Comparison of ENCODE assay signal across 24 cellular contexts in the genomic region with DNA sequence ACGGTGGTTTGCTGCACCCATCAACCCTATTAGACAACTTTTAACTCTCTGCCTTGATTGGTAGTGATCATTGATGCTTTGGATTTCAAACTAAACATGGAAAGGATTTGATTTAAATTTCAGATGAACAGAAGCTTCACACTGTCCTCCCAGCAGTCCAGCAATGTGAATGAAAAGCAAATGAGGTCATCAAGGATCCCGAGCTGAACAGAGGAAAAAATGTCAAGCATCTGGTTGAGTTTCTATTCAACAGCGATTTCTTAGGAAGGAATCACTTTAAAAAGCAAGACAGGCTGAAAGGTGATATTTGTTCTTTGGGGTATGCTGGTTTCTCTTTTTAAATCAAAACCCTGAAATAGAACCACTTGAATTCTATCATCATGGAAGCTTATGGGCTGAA. TPM values are rescaled to one million over a fixed set of nuclear protein-coding genes. Genes with fewer than 3 reads are reported as not detected.
DNase-seq lines count a peak whose midpoint lies in the region; ATAC-seq, FAIRE-seq and TF ChIP-seq lines count a peak whose summit lies in the region.
"Had no signal": no experiment of that assay in that cellular context is flagged by ENCODE, and none has a peak within 500 bp of the region (broad histone marks: within the 10 kb centered on the region; RNA-seq: fewer than 3 reads in every experiment).

No MANE protein-coding gene starts in this region.

- no peak for TF ChIP-seq CTCF in fibroblast of pulmonary artery (IDR thresholded peaks at IDR 0.05; ENCODE audit: low read length, missing control alignments)

- no peak overlapping the region for H3K27ac ChIP-seq in right cardiac atrium (ENCODE audit: low read length)
- H3K27ac ChIP-seq: BLaER1 treated with 17β-estradiol and CSF1 and Interleukin-3, amounts not matched to agents 10 nM and 100 nM; prostate gland; upper lobe of left lung had no signal

- no peak for ATAC-seq in right cardiac atrium
- ATAC-seq: effector memory CD8-positive, alpha-beta T cell; natural killer cell treated with Interleukin-12 subunit alpha and Interleukin-12 subunit beta and Interleukin-15 and Interleukin-18, amount 100 ng/mL, for 72 hours had no signal

- intact Hi-C loops in right cardiac atrium (cut with DNase I), result no loop called here

- DNase-seq in GM19239 (ENCODE audit: insufficient read length, low spot score) (no peak), amniotic epithelial cell (ENCODE audit: low read depth) (peak; percentile 29), fibroblast of pulmonary artery (ENCODE audit: low read depth) (peak; percentile 13), renal cortical epithelial cell (ENCODE audit: low read depth) (peak; percentile 7), right cardiac atrium (no peak), iPS-NIHi11 (ENCODE audit: low spot score) (no peak), SK-N-DZ (ENCODE audit: low spot score) (no peak), NCI-H1694 (lab: John Stamatoyannopoulos, UW) (no peak)
- DNase-seq: activated CD4-positive, alpha-beta T cell treated with anti-CD3 and anti-CD28 coated beads, Interleukin-2, amount 50 U/mL, for 1 hour; activated effector memory CD4-positive, alpha-beta T cell treated with anti-CD3 and anti-CD28 coated beads, Interleukin-2, amount 50 U/mL, for 16 hours; cerebellar nuclear complex; effector memory CD8-positive, alpha-beta T cell; KBM-7; MV-4-11; NCI-H187 treated with DMSO at 0.1 percent for 48 hours; NCI-H510A treated with DMSO at 0.1 percent for 48 hours; RPMI8226; stimulated activated CD4-positive, alpha-beta T cell treated with anti-CD3 and anti-CD28 coated beads, Interleukin-4, amount 100 ng/mL, for 24 hours; upper lobe of left lung had no signal

- 46% methylated on average over 3 of the region's 3 CpGs for WGBS in right cardiac atrium

- FAIRE-seq in GM19239 (lab: Jason Lieb, UNC), result peak; percentile 63
- FAIRE-seq: TTC549 had no signal

- H3K27me3 ChIP-seq in right cardiac atrium (ENCODE audit: control insufficient read depth, insufficient read depth), result no peaks in the 10 kb centered on the region
- H3K27me3 ChIP-seq: BLaER1 treated with 17β-estradiol and CSF1 and Interleukin-3, amounts not matched to agents 10 nM and 100 nM; upper lobe of left lung had no signal

- H3K4me1 ChIP-seq in right cardiac atrium (ENCODE audit: control insufficient read depth, insufficient read depth, low read length), result no peaks in the 10 kb centered on the region
- H3K4me1 ChIP-seq: prostate gland, upper lobe of left lung had no signal

- H3K9me3 ChIP-seq in right cardiac atrium (ENCODE audit: control insufficient read depth, low read length), result no peaks in the 10 kb centered on the region
- H3K9me3 ChIP-seq: prostate gland, upper lobe of left lung had no signal

- H3K4me3 ChIP-seq in fibroblast of pulmonary artery (replicated peaks; ENCODE audit: low read depth, low read length) (no peak overlapping the region), right cardiac atrium (ENCODE audit: low read length) (no peak overlapping the region)
- H3K4me3 ChIP-seq: BLaER1 treated with 17β-estradiol and CSF1 and Interleukin-3, amounts not matched to agents 10 nM and 100 nM; prostate gland; upper lobe of left lung had no signal

RNA-seq across cellular contexts. Expression of gene SAMD3, which starts 10.6 kb away (rescaled TPM):
- total RNA-seq in renal cortical epithelial cell, result not detected in 2 replicates
- total RNA-seq in right cardiac atrium, result 1 to 10 TPM in 2 of 4 donors, under 1 TPM in 1, not detected in 1; 0.84 to 1.6 (median 1.2) TPM
- polyA plus RNA-seq in right cardiac atrium, result 0.11 TPM
- polyA plus RNA-seq in SK-N-DZ (2014; cell fraction: cytosol; rRNA removed), result not detected in 2 replicates
- not detected in 2 replicates for polyA plus RNA-seq in SK-N-DZ (2014; cell fraction: nucleus; rRNA removed)
- total RNA-seq: G401 had no signal

Comparison
In these comparisons a context has a peak if more than half of its experiments do, and no peak if none do; other contexts are left out.
1. DNase-seq: peak in amniotic epithelial cell (single experiment), fibroblast of pulmonary artery (single experiment) and renal cortical epithelial cell (single experiment); none in GM19239 (single experiment), right cardiac atrium (0 of 3), iPS-NIHi11 (single experiment), SK-N-DZ (single experiment) and NCI-H1694 (single experiment).